17 cellular contexts compared by ENCODE assay signal in genomic region chr10:63064706-63065105, GRCh38.
DNase-seq lines count a peak whose midpoint lies in the region; ATAC-seq, FAIRE-seq and TF ChIP-seq lines count a peak whose summit lies in the region.
"Had no signal": no experiment of that assay in that cellular context is flagged by ENCODE, and none has a peak within 500 bp of the region (broad histone marks: within the 10 kb centered on the region; RNA-seq: fewer than 3 reads in every experiment).

No MANE protein-coding gene starts in this region.

- H3K36me3 ChIP-seq in GM23338 (ENCODE audit: insufficient read depth) = no peaks in the 10 kb centered on the region
- H3K36me3 ChIP-seq: left ventricle myocardium inferior had no signal

- ATAC-seq in GM23338 = no peak
- ATAC-seq in HG02885 (IDR thresholded peaks at IDR 0.05; ENCODE audit: poor library complexity, unreplicated experiment) = no peak
- ATAC-seq: SK-N-SH treated with all-trans-retinoic acid at 6 μM for 48 hours had no signal

- H3K79me2 ChIP-seq in GM23338 (replicated peaks; ENCODE audit: insufficient read depth) = no peaks in the 10 kb centered on the region

- no peak overlapping the region for H3K4me3 ChIP-seq in GM23338
- H3K4me3 ChIP-seq: left ventricle myocardium inferior, PC-9 had no signal

- FAIRE-seq in frontal cortex (lab: Jason Lieb, UNC) = no peak

- no peak overlapping the region for H3K27ac Mint-ChIP-seq in GM23338
- H3K27ac Mint-ChIP-seq in nephron progenitor cell = peak overlapping the region; percentile 49

- no peaks in the 10 kb centered on the region for H4K20me1 ChIP-seq in GM23338 (replicated peaks; ENCODE audit: insufficient read depth)

- no peaks in the 10 kb centered on the region for H3K9me2 ChIP-seq in GM23338 (ENCODE audit: insufficient read depth)

- H3K27me3 Mint-ChIP-seq in GM23338 (ENCODE audit: insufficient read depth, low read depth, poor library complexity) (no peaks in the 10 kb centered on the region), nephron progenitor cell (ENCODE audit: low read depth, poor library complexity) (peaks cover 3% of the 10 kb centered on the region)

- H3K4me1 ChIP-seq in GM23338 (ENCODE audit: insufficient read depth) = peaks cover 4% of the 10 kb centered on the region; the same call in 1 of the 2 replicates
- H3K4me1 ChIP-seq: left ventricle myocardium inferior had no signal

- H3K27ac ChIP-seq in GM23338 (ENCODE audit: low read depth) = no peak overlapping the region
- H3K27ac ChIP-seq: left ventricle myocardium inferior, PC-9 had no signal

- peak overlapping the region; percentile 46 for H3K4me2 ChIP-seq in GM23338
- H3K4me2 ChIP-seq: PC-9 had no signal

- in situ Hi-C loops in KBM-7 (cut with MboI; ENCODE audit: low pct_unique_long_range_greater_than_20kb, low sequenced_read_pairs) = no loop called here

- H3K4me3 Mint-ChIP-seq in GM23338 (no peak overlapping the region), nephron progenitor cell (no peak overlapping the region)

- no peaks in the 10 kb centered on the region for H3K36me3 Mint-ChIP-seq in GM23338 (ENCODE audit: low read depth)
- H3K36me3 Mint-ChIP-seq in nephron progenitor cell (ENCODE audit: low read depth) = no peaks in the 10 kb centered on the region

- peak overlapping the region; percentile 84; the same call in 1 of the 2 replicates for H2AFZ ChIP-seq in GM23338
- H2AFZ ChIP-seq: PC-9 had no signal

- H3K9me3 Mint-ChIP-seq in GM23338 (no peaks in the 10 kb centered on the region), nephron progenitor cell (no peaks in the 10 kb centered on the region)

- no peaks in the 10 kb centered on the region for H3K27me3 ChIP-seq in GM23338 (ENCODE audit: insufficient read depth)

- TF ChIP-seq CTCF in GM23338 (conservative IDR thresholded peaks at IDR 0.05; ENCODE audit: low read depth in 2 of 2) (no peak), nephron progenitor cell (IDR thresholded peaks at IDR 0.05) (no peak)

- H3K4me1 Mint-ChIP-seq in GM23338 (peaks cover 9% of the 10 kb centered on the region), nephron progenitor cell (peaks cover 39% of the 10 kb centered on the region)

- H3F3A ChIP-seq in GM23338 (replicated peaks; ENCODE audit: low read depth) = no peaks in the 10 kb centered on the region

- DNase-seq in GM23338 (ENCODE audit: low spot score) = no peak
- peak; percentile 31 for DNase-seq in RPMI7951 (ENCODE audit: low read depth)
- DNase-seq in dermis blood vessel endothelial cell = peak; percentile 34
- no peak for DNase-seq in nephron progenitor cell
- DNase-seq in SKM-1 (lab: John Stamatoyannopoulos, UW; ENCODE audit: unreplicated experiment) = no peak
- DNase-seq in KBM-7 = no peak
- no peak for DNase-seq in frontal cortex (ENCODE audit: low spot score in 2 of 2)
- DNase-seq: activated T-cell treated with anti-CD3 and anti-CD28 coated beads for 4 hours; effector CD8-positive, alpha-beta T cell; EL; foreskin fibroblast; IMR-90; left ventricle myocardium inferior; NCI-H2081 treated with DMSO at 0.1 percent for 48 hours; PC-9 had no signal

TF ChIP-seq in GM23338, 12 proteins besides CTCF, POLR2A, EP300 and RAD21 (continues in another document):
- TF ChIP-seq REST (IDR thresholded peaks at IDR 0.05; ENCODE audit: unreplicated experiment) = no peak
- no peak for TF ChIP-seq ZNF462 (CRISPR knock-in tag; IDR thresholded peaks at IDR 0.05)
- TF ChIP-seq ZNF331 (CRISPR knock-in tag; IDR thresholded peaks at IDR 0.05; ENCODE audit: low read depth) = no peak
- TF ChIP-seq EZH2 (IDR thresholded peaks at IDR 0.05; ENCODE audit: low read depth, unreplicated experiment) = no peak
- TF ChIP-seq CREB1 (CRISPR knock-in tag; IDR thresholded peaks at IDR 0.05; ENCODE audit: low read depth) = no peak
- no peak for TF ChIP-seq NANOG (IDR thresholded peaks at IDR 0.05; ENCODE audit: borderline replicate concordance)
- TF ChIP-seq STAT1 (IDR thresholded peaks at IDR 0.05; ENCODE audit: unreplicated experiment) = no peak
- no peak for TF ChIP-seq ZNF114 (CRISPR knock-in tag; IDR thresholded peaks at IDR 0.05)
- no peak for TF ChIP-seq POLR2AphosphoS5 (IDR thresholded peaks at IDR 0.05; ENCODE audit: low read depth)
- TF ChIP-seq EZH2phosphoT487 (IDR thresholded peaks at IDR 0.05; ENCODE audit: unreplicated experiment) = no peak
- TF ChIP-seq JUNB (IDR thresholded peaks at IDR 0.05; ENCODE audit: unreplicated experiment) = no peak

Comparison
In these comparisons a context has a peak if more than half of its experiments do, and no peak if none do; other contexts are left out.
1. DNase-seq: peak in RPMI7951 (single experiment) and dermis blood vessel endothelial cell (single experiment); none in GM23338 (single experiment), nephron progenitor cell (single experiment), SKM-1 (single experiment), KBM-7 (single experiment) and frontal cortex (0 of 2).